ENCODE assay signal across 24 cellular contexts in genomic region chr18:39599251-39599650, GRCh38.
A peak's percentile ranks its signal among the peaks of the same experiment; 100 is the strongest.
DNase-seq lines count a peak whose midpoint lies in the region; FAIRE-seq and TF ChIP-seq lines count a peak whose summit lies in the region.
"Had no signal": no experiment of that assay in that cellular context is flagged by ENCODE, and none has a peak within 500 bp of the region (broad histone marks: within the 10 kb centered on the region; RNA-seq: fewer than 3 reads in every experiment).

No MANE protein-coding gene starts in this region.

- H3K27me3 ChIP-seq in bronchial epithelial cell (ENCODE audit: control insufficient read depth, insufficient read depth, low read length): no peaks in the 10 kb centered on the region
- no peaks in the 10 kb centered on the region for H3K27me3 ChIP-seq in keratinocyte (ENCODE audit: control insufficient read depth, extremely low read depth, insufficient read depth, low read length)
- H3K27me3 ChIP-seq: BE2C, MG63 had no signal

- no peaks in the 10 kb centered on the region for H3K79me2 ChIP-seq in keratinocyte (ENCODE audit: control insufficient read depth, insufficient read depth, low read length)

- H3K9me3 ChIP-seq in keratinocyte (ENCODE audit: control insufficient read depth, low read depth, low read length): no peaks in the 10 kb centered on the region
- H3K9me3 ChIP-seq: BE2C, MG63, SK-N-SH had no signal

- H3K4me2 ChIP-seq in keratinocyte (ENCODE audit: control insufficient read depth, extremely low read depth, insufficient read depth, low read depth, low read length): peak overlapping the region; percentile 11
- H3K4me2 ChIP-seq: SK-N-SH had no signal

- DNase-seq in SIG-M5 treated with dmso at 0.1 percent for 504 hours (lab: John Stamatoyannopoulos, UW; ENCODE audit: unreplicated experiment) (peak; percentile 0), SIG-M5 (lab: John Stamatoyannopoulos, UW) (no peak), bronchial epithelial cell (ENCODE audit: low read depth) (peak; percentile 62), keratinocyte (ENCODE audit: low read depth, low spot score) (no peak), NCI-H187 treated with DMSO at 0.1 percent for 48 hours (lab: John Stamatoyannopoulos, UW) (no peak), putamen (ENCODE audit: low spot score) (no peak), NK-92 (lab: John Stamatoyannopoulos, UW; ENCODE audit: unreplicated experiment) (no peak)
- DNase-seq: ACHN; BE2C; CD8-positive, alpha-beta memory T cell; DMS53; KBM-7; MG63; NCI-H1105 treated with DMSO at 0.1 percent for 48 hours; NCI-H146; NCI-H2029; NCI-H446 treated with DMSO at 0.1 percent for 48 hours; NCI-H526; NCI-H82; SHP77 treated with DMSO at 0.1 percent for 48 hours; SK-N-SH had no signal

- peaks cover 6% of the 10 kb centered on the region for H3K4me1 ChIP-seq in keratinocyte (ENCODE audit: control insufficient read depth, extremely low read depth, insufficient read depth, low read length)
- H3K4me1 ChIP-seq: BE2C had no signal

- H3K4me3 ChIP-seq in bronchial epithelial cell (ENCODE audit: low read depth, low read length) (no peak overlapping the region), keratinocyte (ENCODE audit: control insufficient read depth in 2 of 3, extremely low read depth in 1 of 3, insufficient read depth in 2 of 3, low read depth in 1 of 3, low read length in 3 of 3) (no peak overlapping the region)
- H3K4me3 ChIP-seq: MG63 had no signal

- H3K9ac ChIP-seq in keratinocyte (ENCODE audit: control insufficient read depth, extremely low read depth, insufficient read depth, low read length): no peak overlapping the region
- H3K9ac ChIP-seq: SK-N-SH had no signal

- peak overlapping the region; percentile 56 for H2AFZ ChIP-seq in keratinocyte (ENCODE audit: control insufficient read depth, low read length)

- H3K9me1 ChIP-seq in keratinocyte (ENCODE audit: control insufficient read depth, extremely low read depth, insufficient read depth, low read length): no peaks in the 10 kb centered on the region

- FAIRE-seq in bronchial epithelial cell (lab: Jason Lieb, UNC) (no peak), keratinocyte (lab: Jason Lieb, UNC) (no peak)
- FAIRE-seq: GM18507, H54 had no signal

- H4K20me1 ChIP-seq in keratinocyte (ENCODE audit: control insufficient read depth, extremely low read depth, insufficient read depth, low read length): no peaks in the 10 kb centered on the region

- no peak for TF ChIP-seq CTCF in bronchial epithelial cell (IDR thresholded peaks at IDR 0.05; ENCODE audit: insufficient read depth, low read length, severe bottlenecking)
- no peak for TF ChIP-seq CTCF in keratinocyte (optimal IDR thresholded peaks at IDR 0.05 in 1 of 3, IDR thresholded peaks at IDR 0.05 in 1 of 3, conservative IDR thresholded peaks at IDR 0.05 in 1 of 3; ENCODE audit: extremely low read depth in 1 of 3, insufficient read depth in 2 of 3, low read length in 3 of 3)

- H3K27ac ChIP-seq in keratinocyte (ENCODE audit: control insufficient read depth, insufficient read depth, low read length): no peak overlapping the region
- H3K27ac ChIP-seq: 22Rv1 had no signal

- H3K36me3 ChIP-seq in bronchial epithelial cell (ENCODE audit: control insufficient read depth, insufficient read depth, low read length) (no peaks in the 10 kb centered on the region), keratinocyte (ENCODE audit: control insufficient read depth in 2 of 2, extremely low read depth in 1 of 2, insufficient read depth in 2 of 2, low read length in 2 of 2) (no peaks in the 10 kb centered on the region)
- H3K36me3 ChIP-seq: BE2C, MG63 had no signal

- dilution Hi-C loops in keratinocyte (cut with MboI; ENCODE audit: extremely low pct_ligation_motif_present, low sequenced_read_pairs): no loop called here

Comparison
In these comparisons a context has a peak if more than half of its experiments do, and no peak if none do; other contexts are left out.
1. DNase-seq: peak in SIG-M5 treated with dmso at 0.1 percent for 504 hours (single experiment) and bronchial epithelial cell (single experiment); none in SIG-M5 (single experiment), keratinocyte (single experiment), NCI-H187 treated with DMSO at 0.1 percent for 48 hours (single experiment), putamen (single experiment) and NK-92 (single experiment).